ENCODE assay signal across 8 cellular contexts in the genomic region with DNA sequence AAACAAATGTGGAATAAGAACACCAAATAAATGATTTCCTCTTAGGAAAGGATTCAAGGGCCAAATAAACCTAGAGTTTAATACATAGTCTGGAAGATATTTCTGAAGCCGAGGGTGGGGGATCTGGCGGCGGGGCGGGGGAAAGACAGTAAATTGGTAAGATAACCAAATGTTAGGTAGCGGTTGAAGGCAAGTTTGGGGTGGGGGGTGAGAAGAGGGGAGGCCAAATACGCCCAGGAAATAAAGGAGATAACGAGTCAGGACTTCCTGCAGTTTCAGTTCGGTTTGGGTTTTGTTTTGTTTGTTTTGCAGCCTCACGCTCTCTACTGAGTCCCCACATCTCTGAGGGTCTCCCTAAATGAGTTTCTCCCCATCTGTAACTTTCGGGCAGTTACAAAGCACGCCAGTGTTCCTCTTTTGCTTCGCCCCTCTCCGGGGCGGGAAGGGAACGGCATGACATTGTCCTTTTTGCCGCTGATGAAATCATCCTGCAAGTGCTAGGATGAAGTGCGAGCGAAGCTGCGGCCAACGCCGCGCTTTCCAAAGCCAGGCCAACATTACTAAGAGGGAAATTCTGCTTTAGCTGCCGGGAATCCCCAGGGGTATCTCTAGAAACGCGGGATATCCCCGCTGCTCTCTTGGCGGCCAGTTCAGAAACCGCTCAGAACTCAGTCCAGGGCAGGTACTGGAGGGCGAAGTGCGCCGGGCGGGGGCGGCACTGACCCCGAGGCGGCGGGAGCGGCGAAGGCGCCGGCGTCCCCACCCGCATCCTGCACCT. TPM values are rescaled to one million over a fixed set of nuclear protein-coding genes. Genes with fewer than 3 reads are reported as not detected.
DNase-seq lines count a peak whose midpoint lies in the region; ATAC-seq lines count a peak whose summit lies in the region.

No MANE protein-coding gene starts in this region.

- H3K4me1 ChIP-seq in urinary bladder (ENCODE audit: insufficient read depth): no peaks in the 10 kb centered on the region

- WGBS in urinary bladder: under 1% methylated on average over 42 of the region's 42 CpGs

- ATAC-seq in GM21360 (IDR thresholded peaks at IDR 0.05; ENCODE audit: unreplicated experiment) (peak; percentile 51), Right ventricle myocardium superior (ENCODE audit: poor library complexity) (peak; percentile 69)

- peak overlapping the region; percentile 67 for H3K27ac ChIP-seq in urinary bladder (ENCODE audit: low read depth)

- intact Hi-C loops in Right ventricle myocardium superior (cut with DNase I) (loop anchor here (5.0 kb wide), 1 partner anchor 146 kb away; no protein-coding TSS in a partner anchor), posterior vena cava (cut with DNase I) (no loop called here)

- H3K27me3 Mint-ChIP-seq in activated naive CD4-positive, alpha-beta T cell treated with anti-CD3 and anti-CD28 coated beads, Interleukin-2, amount 10 ng/mL, durations not matched to agents 7 days and 5 days: peaks cover 16% of the 10 kb centered on the region

- CTCF ChIA-PET in activated naive CD4-positive, alpha-beta T cell treated with anti-CD3 and anti-CD28 coated beads, Interleukin-2, amount 10 ng/mL, durations not matched to agents 7 days and 5 days (lab: Charles Lee): interaction anchor here (0.9 to 13.9 kb wide), 3 partner anchors 9 to 166 kb away, joined by 3 to 165 read pairs (median 5); no protein-coding TSS in a partner anchor

- H3K4me3 Mint-ChIP-seq in activated naive CD4-positive, alpha-beta T cell treated with anti-CD3 and anti-CD28 coated beads, Interleukin-2, amount 10 ng/mL, durations not matched to agents 7 days and 5 days: peak overlapping the region; percentile 91

- H3K4me1 Mint-ChIP-seq in activated naive CD4-positive, alpha-beta T cell treated with anti-CD3 and anti-CD28 coated beads, Interleukin-2, amount 10 ng/mL, durations not matched to agents 7 days and 5 days: peaks cover 65% of the 10 kb centered on the region

- H3K27ac Mint-ChIP-seq in activated naive CD4-positive, alpha-beta T cell treated with anti-CD3 and anti-CD28 coated beads, Interleukin-2, amount 10 ng/mL, durations not matched to agents 7 days and 5 days: peak overlapping the region; percentile 92

- DNase-seq in DMS 273 treated with DMSO at 0.1 percent for 48 hours (lab: John Stamatoyannopoulos, UW): peak; percentile 17
- DNase-seq in HS-27A (ENCODE audit: low read depth): peak; percentile 23
- peak; percentile 88 for DNase-seq in SIG-M5 treated with dmso at 0.1 percent for 504 hours (lab: John Stamatoyannopoulos, UW; ENCODE audit: unreplicated experiment)
- peak; percentile 25 for DNase-seq in activated naive CD4-positive, alpha-beta T cell treated with anti-CD3 and anti-CD28 coated beads, Interleukin-2, amount 10 ng/mL, durations not matched to agents 7 days and 5 days
- DNase-seq in Right ventricle myocardium superior: peak; percentile 78
- peak; percentile 85 for DNase-seq in posterior vena cava (ENCODE audit: low spot score)

- H3K9me3 Mint-ChIP-seq in activated naive CD4-positive, alpha-beta T cell treated with anti-CD3 and anti-CD28 coated beads, Interleukin-2, amount 10 ng/mL, durations not matched to agents 7 days and 5 days: no peaks in the 10 kb centered on the region

- peak overlapping the region; percentile 87 for H3K4me3 ChIP-seq in urinary bladder (ENCODE audit: low read depth, low read length)

- peaks cover 7% of the 10 kb centered on the region for H3K36me3 Mint-ChIP-seq in activated naive CD4-positive, alpha-beta T cell treated with anti-CD3 and anti-CD28 coated beads, Interleukin-2, amount 10 ng/mL, durations not matched to agents 7 days and 5 days

- no peaks in the 10 kb centered on the region for H3K36me3 ChIP-seq in urinary bladder (ENCODE audit: insufficient read depth)

RNA-seq across cellular contexts. Expression of a gene that starts 0.8 kb away (rescaled TPM):
- total RNA-seq in Right ventricle myocardium superior (317 TPM), posterior vena cava (100 to 1,000 TPM; 145 to 234 TPM), urinary bladder (148 TPM)
- polyA plus RNA-seq in urinary bladder: 203 TPM

Comparison
In these comparisons a context has a peak if more than half of its experiments do, and no peak if none do; other contexts are left out.
1. Peak in every context shown above with its lines: DNase-seq, ATAC-seq, H3K4me3 ChIP-seq and H3K27ac ChIP-seq.
2. DNase-seq: peak in every context shown above with its lines; median percentile 88 in SIG-M5 treated with dmso at 0.1 percent for 504 hours; 85 in posterior vena cava; 78 in Right ventricle myocardium superior; 25 in activated naive CD4-positive, alpha-beta T cell treated with anti-CD3 and anti-CD28 coated beads, Interleukin-2, amount 10 ng/mL, durations not matched to agents 7 days and 5 days; 23 in HS-27A; 17 in DMS 273 treated with DMSO at 0.1 percent for 48 hours.